Comparison of ENCODE assay signal across 17 cellular contexts in genomic region chr6:83097675-83098074, GRCh38.
"Had no signal": no experiment of that assay in that cellular context is flagged by ENCODE, and none has a peak within 500 bp of the region (broad histone marks: within the 10 kb centered on the region; RNA-seq: fewer than 3 reads in every experiment).

No MANE protein-coding gene starts in this region.

- DNase-seq: KBM-7, MV-4-11, NCI-H1048, NCI-H1105, NCI-H1417, NCI-H146, NCI-H1694 treated with DMSO at 0.1 percent for 48 hours, NCI-H1930, NCI-H2081, NCI-H2107, NCI-H2227 treated with DMSO at 0.1 percent for 48 hours, NCI-H524, NCI-H526 treated with DMSO at 0.1 percent for 48 hours, NCI-H748 treated with DMSO at 0.1 percent for 48 hours, SHP77, SK-N-SH had no signal

- H3K27ac ChIP-seq: RWPE1 had no signal

- H3K9me3 ChIP-seq: SK-N-SH had no signal
